8 cellular contexts compared by ENCODE assay signal in genomic region chr7:79282051-79282694, GRCh38.
DNase-seq lines count a peak whose midpoint lies in the region; ATAC-seq and TF ChIP-seq lines count a peak whose summit lies in the region.

No MANE protein-coding gene starts in this region.

- H3K27me3 ChIP-seq in MM.1S (replicated peaks; ENCODE audit: insufficient read depth, low read length) = no peaks in the 10 kb centered on the region

- H3K9me3 ChIP-seq in SK-N-MC (ENCODE audit: low read depth, low read length) (no peaks in the 10 kb centered on the region), MM.1S (replicated peaks; ENCODE audit: insufficient read depth, low read length) (no peaks in the 10 kb centered on the region)

- H3K4me2 ChIP-seq in MM.1S (ENCODE audit: low read depth, low read length) = no peak overlapping the region

- no peaks in the 10 kb centered on the region for H4K20me1 ChIP-seq in MM.1S (ENCODE audit: insufficient read depth, low read length)

- no peak overlapping the region for H2AFZ ChIP-seq in MM.1S (ENCODE audit: low read length)

- H3K9ac ChIP-seq in SK-N-MC (ENCODE audit: insufficient read length) = no peak overlapping the region
- H3K9ac ChIP-seq in MM.1S (ENCODE audit: low read length) = no peak overlapping the region

- intact Hi-C loops in left cardiac atrium (cut with DNase I) = no loop called here

- no peaks in the 10 kb centered on the region for H3K4me1 ChIP-seq in MM.1S (ENCODE audit: low read length)

- H3K9me2 ChIP-seq in MM.1S (replicated peaks; ENCODE audit: insufficient read depth, low read length) = no peaks in the 10 kb centered on the region

- no peaks in the 10 kb centered on the region for H3K79me2 ChIP-seq in MM.1S (ENCODE audit: low read length)

- H3K36me3 ChIP-seq in SK-N-MC (ENCODE audit: insufficient read depth, low read length) (no peaks in the 10 kb centered on the region), MM.1S (replicated peaks; ENCODE audit: insufficient read depth, low read length) (no peaks in the 10 kb centered on the region)

- H3K27ac ChIP-seq in SK-N-MC (peak overlapping the region; percentile 0; the same call in 1 of the 2 replicates), MM.1S (ENCODE audit: low read length) (no peak overlapping the region)

- DNase-seq in DMS53 (lab: John Stamatoyannopoulos, UW) (peak; percentile 48), DMS53 treated with DMSO at 0.1 percent for 48 hours (lab: John Stamatoyannopoulos, UW; ENCODE audit: unreplicated experiment) (no peak), SK-N-MC (ENCODE audit: low read depth, low spot score) (peak; percentile 59), left cardiac atrium (no peak), superior temporal gyrus (ENCODE audit: extremely low spot score) (peak; percentile 88), SKM-1 (lab: John Stamatoyannopoulos, UW; ENCODE audit: unreplicated experiment) (no peak), MM.1S (no peak)

- no peaks in the 10 kb centered on the region for H3F3A ChIP-seq in MM.1S (ENCODE audit: insufficient read depth, low read length)

- TF ChIP-seq CTCF in MM.1S (IDR thresholded peaks at IDR 0.05; ENCODE audit: low read length) = no peak

- H3K4me3 ChIP-seq in SK-N-MC (peak overlapping the region; percentile 55), MM.1S (ENCODE audit: low read length) (no peak overlapping the region)

- peak; percentile 57 to 77 for ATAC-seq in left cardiac atrium
- ATAC-seq in HG03469 (IDR thresholded peaks at IDR 0.05; ENCODE audit: unreplicated experiment) = no peak

Comparison
In these comparisons a context has a peak if more than half of its experiments do, and no peak if none do; other contexts are left out.
1. DNase-seq: peak in DMS53 (single experiment), SK-N-MC (single experiment) and superior temporal gyrus (single experiment); none in DMS53 treated with DMSO at 0.1 percent for 48 hours (single experiment), left cardiac atrium (single experiment), SKM-1 (single experiment) and MM.1S (single experiment).